21 cellular contexts compared by ENCODE assay signal in genomic region chr21:26127073-26127814, GRCh38. TPM values are rescaled to one million over a fixed set of nuclear protein-coding genes. Genes with fewer than 3 reads are reported as not detected.
DNase-seq lines count a peak whose midpoint lies in the region; ATAC-seq, FAIRE-seq and TF ChIP-seq lines count a peak whose summit lies in the region.
"Had no signal": no experiment of that assay in that cellular context is flagged by ENCODE, and none has a peak within 500 bp of the region (broad histone marks: within the 10 kb centered on the region; RNA-seq: fewer than 3 reads in every experiment).

No MANE protein-coding gene starts in this region.

- no peak for ATAC-seq in gastrocnemius medialis
- no peak for ATAC-seq in HG02970 (IDR thresholded peaks at IDR 0.05; ENCODE audit: low FRiP score, unreplicated experiment)
- ATAC-seq in GM18909 (IDR thresholded peaks at IDR 0.05; ENCODE audit: poor library complexity, unreplicated experiment), result no peak
- ATAC-seq: activated T-cell treated with anti-CD3 and anti-CD28 coated beads, Interleukin-2, amount 50 U/mL, for 72 hours; CD8-positive, alpha-beta T cell; effector memory CD8-positive, alpha-beta T cell; natural killer cell; T-cell had no signal

- H3K9me3 Mint-ChIP-seq in HFFc6, result no peaks in the 10 kb centered on the region
- H3K9me3 Mint-ChIP-seq: activated CD4-positive, alpha-beta memory T cell treated with anti-CD3 and anti-CD28 coated beads, Interleukin-2, amount 10 ng/mL, durations not matched to agents 7 days and 5 days; activated naive CD8-positive, alpha-beta T cell treated with anti-CD3 and anti-CD28 coated beads for 36 hours; activated T-cell treated with anti-CD3 and anti-CD28 coated beads, Interleukin-2, amount 50 U/mL, for 72 hours; CD8-positive, alpha-beta T cell; T-cell had no signal

- H3K27ac Mint-ChIP-seq in HFFc6, result peak overlapping the region; percentile 11; the same call in 1 of the 2 replicates
- H3K27ac Mint-ChIP-seq: activated CD4-positive, alpha-beta memory T cell treated with anti-CD3 and anti-CD28 coated beads, Interleukin-2, amount 10 ng/mL, durations not matched to agents 7 days and 5 days; activated naive CD8-positive, alpha-beta T cell treated with anti-CD3 and anti-CD28 coated beads for 36 hours; activated T-cell treated with anti-CD3 and anti-CD28 coated beads, Interleukin-2, amount 50 U/mL, for 72 hours; CD8-positive, alpha-beta T cell; effector memory CD8-positive, alpha-beta T cell; natural killer cell; T-cell had no signal

- DNase-seq in HFFc6 (no peak), breast epithelium (ENCODE audit: low spot score in 2 of 2) (no peak), keratinocyte (ENCODE audit: low read depth, low spot score) (no peak), gastrocnemius medialis (no peak), GM03348 (ENCODE audit: low spot score) (no peak), retina (no peak)
- DNase-seq: activated CD4-positive, alpha-beta memory T cell treated with anti-CD3 and anti-CD28 coated beads, Interleukin-2, amount 10 ng/mL, durations not matched to agents 7 days and 5 days; activated naive CD8-positive, alpha-beta T cell treated with anti-CD3 and anti-CD28 coated beads for 36 hours; activated T-cell treated with anti-CD3 and anti-CD28 coated beads, Interleukin-2, amount 50 U/mL, for 72 hours; CD8-positive, alpha-beta T cell; DND-41; effector memory CD8-positive, alpha-beta T cell; natural killer cell; NCI-H187; NCI-H446 treated with DMSO at 0.1 percent for 48 hours; stomach; T-cell; WERI-Rb-1 had no signal

- H3K4me1 ChIP-seq in breast epithelium (peaks cover 0 to 8% of the 10 kb centered on the region in 2 donors), keratinocyte (ENCODE audit: control insufficient read depth, extremely low read depth, insufficient read depth, low read length) (peaks cover 72% of the 10 kb centered on the region), gastrocnemius medialis (peaks cover 33 to 41% of the 10 kb centered on the region in 2 donors)

- no peak overlapping the region for H3K4me3 Mint-ChIP-seq in HFFc6
- H3K4me3 Mint-ChIP-seq: activated CD4-positive, alpha-beta memory T cell treated with anti-CD3 and anti-CD28 coated beads, Interleukin-2, amount 10 ng/mL, durations not matched to agents 7 days and 5 days; activated naive CD8-positive, alpha-beta T cell treated with anti-CD3 and anti-CD28 coated beads for 36 hours; activated T-cell treated with anti-CD3 and anti-CD28 coated beads, Interleukin-2, amount 50 U/mL, for 72 hours; CD8-positive, alpha-beta T cell; effector memory CD8-positive, alpha-beta T cell; natural killer cell; T-cell had no signal

- peaks cover 90% of the 10 kb centered on the region for H3K79me2 ChIP-seq in keratinocyte (ENCODE audit: control insufficient read depth, insufficient read depth, low read length)

- peak overlapping the region; percentile 59 to 72 for H3K27ac ChIP-seq in breast epithelium
- H3K27ac ChIP-seq in keratinocyte (ENCODE audit: control insufficient read depth, insufficient read depth, low read length), result peak overlapping the region; percentile 48
- peak overlapping the region in 3 of 4 donors; percentile 18 to 38 (median 25) for H3K27ac ChIP-seq in gastrocnemius medialis
- H3K27ac ChIP-seq: RWPE1, WERI-Rb-1 had no signal

- intact Hi-C loops in breast epithelium (cut with DNase I; ENCODE audit: low total_unique reads) (no loop called here), gastrocnemius medialis (cut with DNase I; ENCODE audit: low total_unique reads) (no loop called here)

- H3K9me3 ChIP-seq in breast epithelium (no peaks in the 10 kb centered on the region), keratinocyte (ENCODE audit: control insufficient read depth, low read depth, low read length) (no peaks in the 10 kb centered on the region), gastrocnemius medialis (no peaks in the 10 kb centered on the region)
- H3K9me3 ChIP-seq: stomach had no signal

- H3K27me3 Mint-ChIP-seq in HFFc6 (ENCODE audit: insufficient read depth), result no peaks in the 10 kb centered on the region; the same call in none of the 2 replicates
- H3K27me3 Mint-ChIP-seq: activated CD4-positive, alpha-beta memory T cell treated with anti-CD3 and anti-CD28 coated beads, Interleukin-2, amount 10 ng/mL, durations not matched to agents 7 days and 5 days; activated naive CD8-positive, alpha-beta T cell treated with anti-CD3 and anti-CD28 coated beads for 36 hours; T-cell had no signal

- H3K27me3 ChIP-seq in breast epithelium (no peaks in the 10 kb centered on the region), keratinocyte (ENCODE audit: control insufficient read depth, extremely low read depth, insufficient read depth, low read length) (no peaks in the 10 kb centered on the region), gastrocnemius medialis (no peaks in the 10 kb centered on the region)
- H3K27me3 ChIP-seq: stomach had no signal

- peaks cover 31% of the 10 kb centered on the region for H4K20me1 ChIP-seq in keratinocyte (ENCODE audit: control insufficient read depth, extremely low read depth, insufficient read depth, low read length)

- TF ChIP-seq POLR2A in breast epithelium (IDR thresholded peaks at IDR 0.05) (no peak), gastrocnemius medialis (IDR thresholded peaks at IDR 0.05) (no peak)

- dilution Hi-C loops in keratinocyte (cut with MboI; ENCODE audit: extremely low pct_ligation_motif_present, low sequenced_read_pairs), result no loop called here

- peak overlapping the region; percentile 65 for H3K4me2 ChIP-seq in keratinocyte (ENCODE audit: control insufficient read depth, extremely low read depth, insufficient read depth, low read depth, low read length)

- H2AFZ ChIP-seq in keratinocyte (ENCODE audit: control insufficient read depth, low read length), result no peak overlapping the region

- in situ Hi-C loops in gastrocnemius medialis (cut with MboI; ENCODE audit: low sequenced_read_pairs in 4 of 4), result no loop called here

- FAIRE-seq in keratinocyte (lab: Jason Lieb, UNC), result no peak

- TF ChIP-seq CTCF in HFFc6 (IDR thresholded peaks at IDR 0.05), result no peak
- TF ChIP-seq CTCF in breast epithelium (IDR thresholded peaks at IDR 0.05), result no peak
- TF ChIP-seq CTCF in keratinocyte (optimal IDR thresholded peaks at IDR 0.05 in 1 of 3, IDR thresholded peaks at IDR 0.05 in 1 of 3, conservative IDR thresholded peaks at IDR 0.05 in 1 of 3; ENCODE audit: extremely low read depth in 1 of 3, insufficient read depth in 2 of 3, low read length in 3 of 3), result no peak
- no peak for TF ChIP-seq CTCF in gastrocnemius medialis (IDR thresholded peaks at IDR 0.05 in 4 of 5, conservative IDR thresholded peaks at IDR 0.05 in 1 of 5)

- peak overlapping the region; percentile 5 for H3K9ac ChIP-seq in keratinocyte (ENCODE audit: control insufficient read depth, extremely low read depth, insufficient read depth, low read length)

- H3K36me3 ChIP-seq in breast epithelium, result no peaks in the 10 kb centered on the region
- peaks cover 0 to 6% of the 10 kb centered on the region in 2 experiments for H3K36me3 ChIP-seq in keratinocyte (ENCODE audit: control insufficient read depth in 2 of 2, extremely low read depth in 1 of 2, insufficient read depth in 2 of 2, low read length in 2 of 2)
- no peaks in the 10 kb centered on the region for H3K36me3 ChIP-seq in gastrocnemius medialis
- H3K36me3 ChIP-seq: stomach had no signal

- peaks cover 2% of the 10 kb centered on the region for H3K9me1 ChIP-seq in keratinocyte (ENCODE audit: control insufficient read depth, extremely low read depth, insufficient read depth, low read length)

- H3K4me3 ChIP-seq in breast epithelium (peak overlapping the region in 1 of 3 donors; percentile 23), keratinocyte (ENCODE audit: control insufficient read depth in 2 of 3, extremely low read depth in 1 of 3, insufficient read depth in 2 of 3, low read depth in 1 of 3, low read length in 3 of 3) (no peak overlapping the region), gastrocnemius medialis (peak overlapping the region in 2 of 4 donors; percentile 3 to 27)
- H3K4me3 ChIP-seq: stomach had no signal

- peaks cover 10% of the 10 kb centered on the region for H3K36me3 Mint-ChIP-seq in HFFc6 (ENCODE audit: low read depth)
- H3K36me3 Mint-ChIP-seq: natural killer cell, T-cell had no signal

- H3K4me1 Mint-ChIP-seq in HFFc6 (ENCODE audit: low read depth), result peaks cover 79% of the 10 kb centered on the region
- H3K4me1 Mint-ChIP-seq: activated CD4-positive, alpha-beta memory T cell treated with anti-CD3 and anti-CD28 coated beads, Interleukin-2, amount 10 ng/mL, durations not matched to agents 7 days and 5 days; natural killer cell had no signal

RNA-seq across cellular contexts. Expression of gene APP, which starts 43.3 kb away (rescaled TPM):
- total RNA-seq in HFFc6 (2021; fragmentation: NEBNext Ultra II Directional; extraction: Animal tissue kit (Norgen Biotek cat#: 25700)), result 100 to 1,000 TPM; 396 to 438 (median 425) TPM
- total RNA-seq in breast epithelium (100 to 1,000 TPM; 270 to 546 (median 383) TPM), gastrocnemius medialis (10 to 100 TPM; 45.8 to 73.2 (median 70.1) TPM)
- polyA plus RNA-seq in keratinocyte, result 1,015 to 1,448 TPM (median 1,185 TPM) in 3 replicates
- polyA plus RNA-seq in keratinocyte (2011; ENCODE audit: low read depth), result 1,793 TPM
- 533 and 538 TPM in 2 replicates for polyA plus RNA-seq in keratinocyte (2011; cell fraction: cytosol; rRNA removed)
- polyA plus RNA-seq in keratinocyte (2011; cell fraction: nucleus; rRNA removed), result 3,620 and 3,834 TPM in 2 replicates
- 892 and 931 TPM in 2 replicates for polyA plus RNA-seq in keratinocyte (2012; ENCODE audit: low replicate concordance)
- polyA minus RNA-seq in keratinocyte, result 975 to 1,428 TPM (median 1,262 TPM) in 3 replicates
- polyA minus RNA-seq in keratinocyte (2011; cell fraction: cytosol; rRNA and poly(A)+ RNA removed), result 644 TPM
- polyA minus RNA-seq in keratinocyte (2011; cell fraction: nucleus; rRNA and poly(A)+ RNA removed), result 2,331 and 3,661 TPM in 2 replicates
